ENCODE assay signal across 21 cellular contexts in the genomic region with DNA sequence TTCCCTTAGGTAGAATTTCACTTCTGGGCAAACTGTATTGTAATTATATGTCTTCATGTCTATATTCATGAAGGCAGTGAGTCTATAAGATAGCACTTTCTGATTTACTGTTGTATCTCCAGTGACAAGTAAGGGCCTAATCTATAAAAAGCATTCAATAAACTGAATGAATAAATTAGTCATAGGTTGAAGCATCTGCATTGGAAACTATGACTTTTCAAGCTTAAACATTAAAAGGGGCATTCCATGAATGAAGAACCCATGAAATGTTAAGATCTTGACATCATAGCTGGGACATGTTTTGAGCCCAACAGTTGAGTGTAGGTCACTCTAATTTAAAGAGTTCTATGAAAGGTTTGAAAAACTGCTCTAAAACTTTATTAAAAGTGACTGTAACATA.
"Had no signal": no experiment of that assay in that cellular context is flagged by ENCODE, and none has a peak within 500 bp of the region (broad histone marks: within the 10 kb centered on the region; RNA-seq: fewer than 3 reads in every experiment).

No MANE protein-coding gene starts in this region.

- ATAC-seq: activated naive CD8-positive, alpha-beta T cell treated with anti-CD3 and anti-CD28 coated beads, Interleukin-2, amount 50 U/mL, for 24 hours; activated T-cell treated with anti-CD3 and anti-CD28 coated beads, Interleukin-2, amount 50 U/mL, for 4 hours; foreskin keratinocyte; lower lobe of right lung; natural killer cell; right lobe of liver; stimulated activated naive CD8-positive, alpha-beta T cell treated with anti-CD3 and anti-CD28 coated beads, Interleukin-15, amount 100 ng/mL, for 72 hours had no signal

- DNase-seq: activated CD4-positive, alpha-beta T cell treated with anti-CD3 and anti-CD28 coated beads, Interleukin-2, amount 10 ng/mL, durations not matched to agents 7 days and 5 days; activated CD8-positive, alpha-beta memory T cell treated with anti-CD3 and anti-CD28 coated beads, Interleukin-2, amount 50 U/mL, for 4 hours; activated naive CD4-positive, alpha-beta T cell treated with anti-CD3 and anti-CD28 coated beads, Interleukin-2, amount 10 ng/mL, durations not matched to agents 7 days and 5 days; activated naive CD8-positive, alpha-beta T cell treated with anti-CD3 and anti-CD28 coated beads, Interleukin-2, amount 50 U/mL, for 24 hours; activated T-cell treated with anti-CD3 and anti-CD28 coated beads, Interleukin-2, amount 50 U/mL, for 4 hours; aorta; brain microvascular endothelial cell; central memory CD4-positive, alpha-beta T cell; dorsolateral prefrontal cortex; foreskin keratinocyte; glutamatergic neuron; hippocampal formation; lower lobe of right lung; natural killer cell; ovary; right lobe of liver; small intestine; stimulated activated CD4-positive, alpha-beta T cell treated with anti-CD3 and anti-CD28 coated beads, Interleukin-15, amount 100 ng/mL, for 24 hours; stimulated activated CD4-positive, alpha-beta T cell treated with anti-CD3 and anti-CD28 coated beads, Interleukin-2, amount 100 ng/mL, for 48 hours; stimulated activated naive CD8-positive, alpha-beta T cell treated with anti-CD3 and anti-CD28 coated beads, Interleukin-15, amount 100 ng/mL, for 72 hours; upper lobe of left lung had no signal
